ENCODE assay signal across 8 cellular contexts in the genomic region with DNA sequence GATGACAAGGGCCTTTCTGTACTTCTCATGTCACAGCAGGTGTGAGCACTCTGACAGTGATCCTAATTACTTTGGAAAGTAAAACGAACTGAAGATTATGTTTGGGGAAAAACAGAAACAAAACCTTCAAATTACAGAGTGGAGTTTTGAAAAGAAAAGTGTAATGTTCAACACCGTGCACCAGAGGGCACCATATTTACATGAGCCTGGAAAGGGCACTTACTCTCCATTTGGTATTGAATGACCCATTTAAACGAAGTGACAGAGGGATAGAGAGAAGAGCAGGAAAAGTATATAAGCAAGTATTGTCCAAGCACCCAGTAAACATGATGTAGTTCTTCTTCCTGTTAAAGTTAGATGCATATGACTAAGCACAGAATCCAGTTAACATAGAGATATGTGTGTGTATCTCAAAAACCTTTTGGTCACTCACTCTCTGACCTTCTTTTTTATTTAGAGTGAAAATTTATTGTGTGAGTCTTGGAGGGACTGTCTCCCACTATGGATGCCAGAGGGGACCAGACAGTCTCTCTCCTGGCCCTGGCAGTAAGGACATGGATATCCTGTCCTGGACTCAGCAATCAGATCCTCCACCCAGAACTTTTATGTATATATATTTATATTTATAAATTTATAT. TPM values are rescaled to one million over a fixed set of nuclear protein-coding genes. Genes with fewer than 3 reads are reported as not detected.
DNase-seq lines count a peak whose midpoint lies in the region; ATAC-seq and TF ChIP-seq lines count a peak whose summit lies in the region.

No MANE protein-coding gene starts in this region.

- DNase-seq in Calu3 (peak; percentile 60), GM19238 (ENCODE audit: insufficient read length, low spot score) (peak; percentile 35), LoVo (ENCODE audit: low spot score) (peak; percentile 51), PC-9 (peak; percentile 9 to 48), choroid plexus epithelial cell (ENCODE audit: low read depth) (peak; percentile 71), medulla oblongata (ENCODE audit: extremely low spot score) (peak; percentile 58), islet precursor cell (no peak)

- intact Hi-C loops in Calu3 (cut with micrococcal nuclease; ENCODE audit: unreplicated experiment): loop anchor here (1.0 to 2.0 kb wide), 3 partner anchors 143 to 362 kb away; a partner anchor contains a TSS
- intact Hi-C loops in PC-9 (cut with micrococcal nuclease; ENCODE audit: unreplicated experiment): loop anchor here (1.0 to 2.0 kb wide), 3 partner anchors 155 to 361 kb away; no protein-coding TSS in a partner anchor

- H3K4me1 ChIP-seq in PC-9 (replicated peaks; ENCODE audit: insufficient read depth): no peaks in the 10 kb centered on the region; the same call in 1 of the 2 replicates

- H3K36me3 ChIP-seq in PC-9 (ENCODE audit: low read depth): no peaks in the 10 kb centered on the region

- no peak overlapping the region for H3K27ac ChIP-seq in PC-9

- H3K4me1 Mint-ChIP-seq in Calu3 (ENCODE audit: low read depth, unreplicated experiment): no peaks in the 10 kb centered on the region

- H3K9me3 ChIP-seq in PC-9 (ENCODE audit: insufficient read depth, low read depth): no peaks in the 10 kb centered on the region

- CTCF ChIA-PET in Calu3 (lab: Charles Lee) (no interaction called here), PC-9 (lab: Charles Lee) (no interaction called here)

- peak overlapping the region; percentile 19; the same call in 1 of the 2 replicates for H3K4me2 ChIP-seq in PC-9

- H2AFZ ChIP-seq in PC-9: no peak overlapping the region

- POLR2A ChIA-PET in PC-9 (lab: Charles Lee; ENCODE audit: unreplicated experiment): no interaction called here

- no peak overlapping the region for H3K4me3 Mint-ChIP-seq in Calu3 (ENCODE audit: low read depth, unreplicated experiment)

- H3K27ac Mint-ChIP-seq in Calu3 (ENCODE audit: unreplicated experiment): no peak overlapping the region

- H3K9me3 Mint-ChIP-seq in Calu3 (ENCODE audit: low read depth, unreplicated experiment): no peaks in the 10 kb centered on the region

- no peak for ATAC-seq in HG02970 (IDR thresholded peaks at IDR 0.05; ENCODE audit: low FRiP score, unreplicated experiment)

- H3K27me3 ChIP-seq in PC-9 (ENCODE audit: insufficient read depth, low read depth): no peaks in the 10 kb centered on the region

- peaks cover 40% of the 10 kb centered on the region for H3K27me3 Mint-ChIP-seq in Calu3 (ENCODE audit: unreplicated experiment)

- H4K20me1 ChIP-seq in PC-9 (ENCODE audit: insufficient read depth): no peaks in the 10 kb centered on the region

- H3F3A ChIP-seq in PC-9 (ENCODE audit: insufficient read depth, low read depth): no peaks in the 10 kb centered on the region

- no peaks in the 10 kb centered on the region for H3K36me3 Mint-ChIP-seq in Calu3 (ENCODE audit: insufficient read depth, unreplicated experiment)

- H3K4me3 ChIP-seq in PC-9 (no peak overlapping the region), choroid plexus epithelial cell (ENCODE audit: low read depth, low read length) (no peak overlapping the region)

- TF ChIP-seq CTCF in Calu3 (IDR thresholded peaks at IDR 0.05; ENCODE audit: unreplicated experiment) (peak; percentile 55), PC-9 (conservative IDR thresholded peaks at IDR 0.05) (peak; percentile 89), choroid plexus epithelial cell (conservative IDR thresholded peaks at IDR 0.05; ENCODE audit: low read depth, low read length) (peak; percentile 75)

- H3K9me2 ChIP-seq in PC-9 (ENCODE audit: insufficient read depth): no peaks in the 10 kb centered on the region

- H3K79me2 ChIP-seq in PC-9 (ENCODE audit: low read depth): no peaks in the 10 kb centered on the region

- no TSS peak for BruUV-seq in Calu3 (replicated peaks; lab: Mats Ljungman, UMichigan)
- no TSS peak for BruUV-seq in PC-9 (replicated peaks; lab: Mats Ljungman, UMichigan)

RNA-seq across cellular contexts. Expression of a gene that starts 3.8 kb away (rescaled TPM):
- total RNA-seq in Calu3 (2022) (not detected in 2 replicates), PC-9 (2021) (not detected in 2 replicates)

RNA-seq across cellular contexts. Expression of a gene that starts 45.7 kb away (rescaled TPM):
- total RNA-seq in Calu3 (2022) (not detected in 2 replicates), PC-9 (2021) (not detected in 2 replicates)

RNA-seq across cellular contexts. Expression of a gene that starts 54.6 kb away (rescaled TPM):
- total RNA-seq in Calu3 (2022) (139 and 188 TPM in 2 replicates), PC-9 (2021) (335 and 348 TPM in 2 replicates)
